ENCODE assay signal across 17 cellular contexts in genomic region chr2:129165001-129165400, GRCh38.
DNase-seq lines count a peak whose midpoint lies in the region; ATAC-seq and TF ChIP-seq lines count a peak whose summit lies in the region.
"Had no signal": no experiment of that assay in that cellular context is flagged by ENCODE, and none has a peak within 500 bp of the region (broad histone marks: within the 10 kb centered on the region; RNA-seq: fewer than 3 reads in every experiment).

No MANE protein-coding gene starts in this region.

- H3K36me3 Mint-ChIP-seq in activated naive CD4-positive, alpha-beta T cell treated with anti-CD3 and anti-CD28 coated beads, Interleukin-2, amount 50 U/mL, for 72 hours, result no peaks in the 10 kb centered on the region
- H3K36me3 Mint-ChIP-seq: CD8-positive, alpha-beta memory T cell had no signal

- H3K27ac Mint-ChIP-seq in activated naive CD4-positive, alpha-beta T cell treated with anti-CD3 and anti-CD28 coated beads, Interleukin-2, amount 50 U/mL, for 72 hours, result peak overlapping the region in 1 of 2 donors; percentile 65
- H3K27ac Mint-ChIP-seq: CD8-positive, alpha-beta memory T cell had no signal

- DNase-seq in mammary epithelial cell, result peak; percentile 8
- peak in 1 of 2 donors; percentile 17 for DNase-seq in foreskin keratinocyte
- DNase-seq in omental fat pad (ENCODE audit: low spot score), result no peak
- no peak for DNase-seq in mucosa of gallbladder (ENCODE audit: low spot score)
- no peak for DNase-seq in activated naive CD4-positive, alpha-beta T cell treated with anti-CD3 and anti-CD28 coated beads, Interleukin-2, amount 50 U/mL, for 72 hours (ENCODE audit: low spot score in 2 of 2)
- no peak for DNase-seq in aorta
- DNase-seq: CD8-positive, alpha-beta memory T cell; KBM-7; NCI-H1417 treated with DMSO at 0.1 percent for 48 hours; NCI-H187 treated with DMSO at 0.1 percent for 48 hours; NCI-H2227 treated with DMSO at 0.1 percent for 48 hours; NCI-H510A treated with DMSO at 0.1 percent for 48 hours; NCI-H774; SIG-M5 had no signal

- no peaks in the 10 kb centered on the region for H3K27me3 ChIP-seq in mammary epithelial cell (ENCODE audit: insufficient read depth, low read length)
- no peaks in the 10 kb centered on the region for H3K27me3 ChIP-seq in foreskin keratinocyte
- H3K27me3 ChIP-seq in aorta (ENCODE audit: control insufficient read depth in 1 of 2, insufficient read depth in 2 of 2, low read length in 1 of 2), result no peaks in the 10 kb centered on the region
- H3K27me3 ChIP-seq: BLaER1 had no signal

- H3K4me1 ChIP-seq in HEK293 (ENCODE audit: control insufficient read depth, insufficient read depth, low read length) (no peaks in the 10 kb centered on the region), mammary epithelial cell (ENCODE audit: insufficient read depth, low read length) (no peaks in the 10 kb centered on the region), foreskin keratinocyte (peaks cover 2% of the 10 kb centered on the region), aorta (ENCODE audit: control insufficient read depth in 1 of 2, insufficient read depth in 2 of 2, low read length in 2 of 2) (no peaks in the 10 kb centered on the region)
- H3K4me1 ChIP-seq: BLaER1 had no signal

- POLR2A ChIA-PET in HEK293 (lab: Yijun Ruan, JAX), result no interaction called here

- ATAC-seq in foreskin keratinocyte, result peak; percentile 35
- peak; percentile 25 for ATAC-seq in omental fat pad (ENCODE audit: low FRiP score)
- no peak for ATAC-seq in activated naive CD4-positive, alpha-beta T cell treated with anti-CD3 and anti-CD28 coated beads, Interleukin-2, amount 50 U/mL, for 72 hours
- ATAC-seq in aorta (ENCODE audit: low FRiP score), result no peak
- ATAC-seq: HepG2 had no signal

- dilution Hi-C loops in mammary epithelial cell (cut with HindIII; ENCODE audit: low sequenced_read_pairs), result no loop called here

- no peaks in the 10 kb centered on the region for H3K36me3 ChIP-seq in HEK293 (ENCODE audit: control insufficient read depth in 2 of 2, insufficient read depth in 1 of 2, low read length in 2 of 2)
- no peaks in the 10 kb centered on the region for H3K36me3 ChIP-seq in mammary epithelial cell (ENCODE audit: insufficient read depth, low read length)
- H3K36me3 ChIP-seq in aorta (ENCODE audit: control insufficient read depth in 1 of 2, insufficient read depth in 2 of 2, low read length in 1 of 2), result no peaks in the 10 kb centered on the region
- H3K36me3 ChIP-seq: BLaER1 had no signal

- H3K9me3 Mint-ChIP-seq in activated naive CD4-positive, alpha-beta T cell treated with anti-CD3 and anti-CD28 coated beads, Interleukin-2, amount 50 U/mL, for 72 hours, result no peaks in the 10 kb centered on the region

- no peak for TF ChIP-seq CTCF in HEK293 (tag by site-specific recombination; IDR thresholded peaks at IDR 0.05)
- no peak for TF ChIP-seq CTCF in mammary epithelial cell (conservative IDR thresholded peaks at IDR 0.05 in 1 of 2, IDR thresholded peaks at IDR 0.05 in 1 of 2; ENCODE audit: extremely low read depth in 1 of 2, insufficient read depth in 1 of 2, low read depth in 1 of 2, low read length in 2 of 2)
- no peak for TF ChIP-seq CTCF in foreskin keratinocyte (conservative IDR thresholded peaks at IDR 0.05)
- TF ChIP-seq CTCF in omental fat pad (IDR thresholded peaks at IDR 0.05), result no peak

- no peak overlapping the region for H3K4me3 ChIP-seq in HEK293 (ENCODE audit: low read depth, low read length)
- no peak overlapping the region for H3K4me3 ChIP-seq in mammary epithelial cell (replicated peaks in 1 of 3; ENCODE audit: insufficient read depth in 1 of 3, low read depth in 2 of 3, low read length in 3 of 3)
- H3K4me3 ChIP-seq in aorta (ENCODE audit: low read length in 2 of 2), result no peak overlapping the region
- H3K4me3 ChIP-seq: BLaER1 had no signal

- H4K20me1 ChIP-seq in mammary epithelial cell (ENCODE audit: insufficient read depth, low read length), result no peaks in the 10 kb centered on the region
- H4K20me1 ChIP-seq: BLaER1 had no signal

- CTCF ChIA-PET in HEK293 (lab: Yijun Ruan, JAX), result no interaction called here
- CTCF ChIA-PET in mammary epithelial cell (lab: Charles Lee; ENCODE audit: low non-redundant PET), result no interaction called here

- no peak overlapping the region for H3K4me2 ChIP-seq in mammary epithelial cell (ENCODE audit: insufficient read depth, low read depth, low read length)
- H3K4me2 ChIP-seq: BLaER1 had no signal

- H3K79me2 ChIP-seq in mammary epithelial cell (ENCODE audit: insufficient read depth, low read length), result no peaks in the 10 kb centered on the region

- H3K9me3 ChIP-seq in HEK293 (ENCODE audit: control insufficient read depth, insufficient read depth, low read depth, low read length), result no peaks in the 10 kb centered on the region
- H3K9me3 ChIP-seq in mammary epithelial cell (replicated peaks; ENCODE audit: insufficient read depth, low read length), result no peaks in the 10 kb centered on the region
- H3K9me3 ChIP-seq in aorta (ENCODE audit: control insufficient read depth, low read length), result no peaks in the 10 kb centered on the region
- H3K9me3 ChIP-seq: BLaER1 had no signal

- H3K9ac ChIP-seq in mammary epithelial cell (ENCODE audit: insufficient read depth, low read length), result no peak overlapping the region
- H3K9ac ChIP-seq: BLaER1 had no signal

- H3K27ac ChIP-seq in HEK293 (ENCODE audit: extremely low read depth, low read depth, low read length) (no peak overlapping the region), mammary epithelial cell (ENCODE audit: insufficient read depth, low read depth, low read length) (no peak overlapping the region), foreskin keratinocyte (no peak overlapping the region), aorta (ENCODE audit: low read depth in 1 of 2, low read length in 2 of 2) (no peak overlapping the region)
- H3K27ac ChIP-seq: BLaER1 had no signal

- intact Hi-C loops in mammary epithelial cell (cut with micrococcal nuclease) (no loop called here), aorta (cut with DNase I) (no loop called here)

- in situ Hi-C loops in mammary epithelial cell (cut with MboI; ENCODE audit: low sequenced_read_pairs in 2 of 2), result no loop called here

- BruUV-seq in mammary epithelial cell (replicated peaks; lab: Mats Ljungman, UMichigan), result no TSS peak

- H2AFZ ChIP-seq in mammary epithelial cell (ENCODE audit: low read depth, low read length), result no peak overlapping the region

TF ChIP-seq in HEK293, 187 proteins besides CTCF, POLR2A, EP300 and RAD21:
- no peak for TF ChIP-seq ZNF155 (tag by site-specific recombination; IDR thresholded peaks at IDR 0.05)
- TF ChIP-seq ZBTB21 (tag by site-specific recombination; IDR thresholded peaks at IDR 0.05), result no peak
- 0 out of 2 replicates have a peak, but pooled peaks have one; percentile 12 for TF ChIP-seq TRIM28 (IDR thresholded peaks at IDR 0.05; ENCODE audit: borderline replicate concordance, low read length)
- TF ChIP-seq ZNF10 (tag by site-specific recombination; IDR thresholded peaks at IDR 0.05), result no peak
TF ChIP-seq in HEK293: peak in this region for 1.

Comparison
In these comparisons a context has a peak if more than half of its experiments do, and no peak if none do; other contexts are left out.
1. ATAC-seq: peak in foreskin keratinocyte (single experiment) and omental fat pad (single experiment); none in activated naive CD4-positive, alpha-beta T cell treated with anti-CD3 and anti-CD28 coated beads, Interleukin-2, amount 50 U/mL, for 72 hours (0 of 2) and aorta (single experiment).